Comparison of ENCODE assay signal across 1 cellular context in genomic region chr2:174235680-174236079, GRCh38.
TF ChIP-seq lines count a peak whose summit lies in the region.

No MANE protein-coding gene starts in this region.

TF ChIP-seq in SK-N-SH treated with all-trans-retinoic acid at 6 μM for 48 hours, 23 proteins besides CTCF, POLR2A, EP300 and RAD21 (continued from another document):
- TF ChIP-seq PATZ1 (CRISPR knock-in tag; IDR thresholded peaks at IDR 0.05; ENCODE audit: borderline replicate concordance): no peak
- no peak for TF ChIP-seq RARB (CRISPR knock-in tag; IDR thresholded peaks at IDR 0.05)
- TF ChIP-seq, protein P1, sequence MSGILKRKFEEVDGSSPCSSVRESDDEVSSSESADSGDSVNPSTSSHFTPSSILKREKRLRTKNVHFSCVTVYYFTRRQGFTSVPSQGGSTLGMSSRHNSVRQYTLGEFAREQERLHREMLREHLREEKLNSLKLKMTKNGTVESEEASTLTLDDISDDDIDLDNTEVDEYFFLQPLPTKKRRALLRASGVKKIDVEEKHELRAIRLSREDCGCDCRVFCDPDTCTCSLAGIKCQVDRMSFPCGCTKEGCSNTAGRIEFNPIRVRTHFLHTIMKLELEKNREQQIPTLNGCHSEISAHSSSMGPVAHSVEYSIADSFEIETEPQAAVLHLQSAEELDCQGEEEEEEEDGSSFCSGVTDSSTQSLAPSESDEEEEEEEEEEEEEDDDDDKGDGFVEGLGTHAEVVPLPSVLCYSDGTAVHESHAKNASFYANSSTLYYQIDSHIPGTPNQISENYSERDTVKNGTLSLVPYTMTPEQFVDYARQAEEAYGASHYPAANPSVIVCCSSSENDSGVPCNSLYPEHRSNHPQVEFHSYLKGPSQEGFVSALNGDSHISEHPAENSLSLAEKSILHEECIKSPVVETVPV (CRISPR knock-in tag; IDR thresholded peaks at IDR 0.05): no peak
